ENCODE assay signal across 19 cellular contexts in the genomic region with DNA sequence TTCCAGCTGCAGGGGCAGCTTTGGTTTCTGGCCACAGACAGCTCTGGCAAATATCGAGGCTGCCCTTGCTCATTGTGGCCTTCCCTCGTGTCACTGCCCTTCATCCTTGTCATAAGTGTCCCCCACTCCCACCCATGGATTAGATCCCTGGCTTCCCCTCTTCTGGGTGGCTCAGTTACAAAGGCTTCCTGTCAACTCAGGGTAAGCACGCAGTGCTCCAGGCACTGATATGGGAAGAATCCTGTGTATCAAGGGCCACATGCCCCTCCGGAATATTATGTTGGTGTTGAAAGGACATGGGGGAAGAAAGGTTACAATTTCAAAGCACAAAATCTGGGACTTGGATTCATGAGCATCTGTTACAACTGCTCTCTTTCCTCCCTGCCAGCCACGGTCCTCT.
DNase-seq lines count a peak whose midpoint lies in the region; ATAC-seq, FAIRE-seq and TF ChIP-seq lines count a peak whose summit lies in the region.
"Had no signal": no experiment of that assay in that cellular context is flagged by ENCODE, and none has a peak within 500 bp of the region (broad histone marks: within the 10 kb centered on the region; RNA-seq: fewer than 3 reads in every experiment).

No MANE protein-coding gene starts in this region.

- dilution Hi-C loops in mammary epithelial cell (cut with HindIII; ENCODE audit: low sequenced_read_pairs) (no loop called here), keratinocyte (cut with MboI; ENCODE audit: extremely low pct_ligation_motif_present, low sequenced_read_pairs) (no loop called here)

- H3K27me3 Mint-ChIP-seq in type B pancreatic cell: no peaks in the 10 kb centered on the region

- intact Hi-C loops in Right ventricle myocardium superior (cut with DNase I): no loop called here
- intact Hi-C loops in left cardiac atrium (cut with DNase I): no loop called here
- intact Hi-C loops in mammary epithelial cell (cut with micrococcal nuclease): loop anchor here (2.0 kb wide), 1 partner anchor 15 kb away; no protein-coding TSS in a partner anchor

- H3K4me1 Mint-ChIP-seq in type B pancreatic cell (ENCODE audit: unreplicated experiment): peaks cover 81% of the 10 kb centered on the region
- H3K4me1 Mint-ChIP-seq: central memory CD8-positive, alpha-beta T cell had no signal

- H3K79me2 ChIP-seq in mammary epithelial cell (ENCODE audit: insufficient read depth, low read length): peaks cover 47% of the 10 kb centered on the region
- peaks cover 6% of the 10 kb centered on the region for H3K79me2 ChIP-seq in keratinocyte (ENCODE audit: control insufficient read depth, insufficient read depth, low read length)

- H3K36me3 ChIP-seq in mammary epithelial cell (ENCODE audit: insufficient read depth, low read length): peaks cover 2% of the 10 kb centered on the region
- no peaks in the 10 kb centered on the region for H3K36me3 ChIP-seq in keratinocyte (ENCODE audit: control insufficient read depth in 2 of 2, extremely low read depth in 1 of 2, insufficient read depth in 2 of 2, low read length in 2 of 2)
- H3K36me3 ChIP-seq: upper lobe of left lung had no signal

- in situ Hi-C loops in mammary epithelial cell (cut with MboI; ENCODE audit: low sequenced_read_pairs in 2 of 2): no loop called here

- CTCF ChIA-PET in mammary epithelial cell (lab: Charles Lee; ENCODE audit: low non-redundant PET): no interaction called here

- no peak for FAIRE-seq in keratinocyte (lab: Jason Lieb, UNC)

- H4K20me1 ChIP-seq in mammary epithelial cell (ENCODE audit: insufficient read depth, low read length) (no peaks in the 10 kb centered on the region), keratinocyte (ENCODE audit: control insufficient read depth, extremely low read depth, insufficient read depth, low read length) (no peaks in the 10 kb centered on the region)

- peak; percentile 65 for ATAC-seq in Right ventricle myocardium superior (ENCODE audit: poor library complexity)
- ATAC-seq in left cardiac atrium: no peak
- ATAC-seq in HG02588 (IDR thresholded peaks at IDR 0.05; ENCODE audit: unreplicated experiment): no peak
- ATAC-seq: activated CD4-positive, CD25-positive, alpha-beta regulatory T cell treated with anti-CD3 and anti-CD28 coated beads, Interleukin-2, amount 50 U/mL, for 24 hours; CD8-positive, alpha-beta T cell; HCT116; stimulated activated naive B cell treated with anti-CD40 and anti-IgM and Interleukin-4, amounts not matched to agents 10 μg/mL and 1 μg/mL and 100 μg/mL, for 72 hours had no signal

- H3K4me2 ChIP-seq in mammary epithelial cell (ENCODE audit: insufficient read depth, low read depth, low read length): peak overlapping the region; percentile 52
- H3K4me2 ChIP-seq in keratinocyte (ENCODE audit: control insufficient read depth, extremely low read depth, insufficient read depth, low read depth, low read length): peak overlapping the region; percentile 75

- H3K27me3 ChIP-seq in mammary epithelial cell (ENCODE audit: insufficient read depth, low read length) (no peaks in the 10 kb centered on the region), keratinocyte (ENCODE audit: control insufficient read depth, extremely low read depth, insufficient read depth, low read length) (no peaks in the 10 kb centered on the region)
- H3K27me3 ChIP-seq: upper lobe of left lung had no signal

- H3K9me1 ChIP-seq in keratinocyte (ENCODE audit: control insufficient read depth, extremely low read depth, insufficient read depth, low read length): peaks cover 3% of the 10 kb centered on the region

- no peak overlapping the region for H2AFZ ChIP-seq in mammary epithelial cell (ENCODE audit: low read depth, low read length)
- no peak overlapping the region for H2AFZ ChIP-seq in keratinocyte (ENCODE audit: control insufficient read depth, low read length)

- H3K36me3 Mint-ChIP-seq in type B pancreatic cell: peaks cover 10% of the 10 kb centered on the region
- H3K36me3 Mint-ChIP-seq: CD8-positive, alpha-beta T cell had no signal

- H3K4me3 Mint-ChIP-seq in type B pancreatic cell: peak overlapping the region; percentile 13
- H3K4me3 Mint-ChIP-seq: CD8-positive, alpha-beta T cell; central memory CD8-positive, alpha-beta T cell; stimulated activated naive B cell treated with anti-CD40 and anti-IgM and Interleukin-4, amounts not matched to agents 10 μg/mL and 1 μg/mL and 100 μg/mL, for 72 hours; T-helper 1 cell treated with Interleukin-12 subunit alpha and Interleukin-12 subunit beta and Interleukin-4 antibody, amounts not matched to agents 30 μg/mL and 1 μg/mL, for 36 hours had no signal

- no peaks in the 10 kb centered on the region for H3K9me3 Mint-ChIP-seq in type B pancreatic cell
- H3K9me3 Mint-ChIP-seq: CD8-positive, alpha-beta T cell; central memory CD8-positive, alpha-beta T cell; stimulated activated naive B cell treated with anti-CD40 and anti-IgM and Interleukin-4, amounts not matched to agents 10 μg/mL and 1 μg/mL and 100 μg/mL, for 72 hours; T-helper 1 cell treated with Interleukin-12 subunit alpha and Interleukin-12 subunit beta and Interleukin-4 antibody, amounts not matched to agents 30 μg/mL and 1 μg/mL, for 36 hours had no signal

- BruUV-seq in mammary epithelial cell (replicated peaks; lab: Mats Ljungman, UMichigan): no TSS peak

- H3K4me1 ChIP-seq in mammary epithelial cell (ENCODE audit: insufficient read depth, low read length): peaks cover 61% of the 10 kb centered on the region
- peaks cover 54% of the 10 kb centered on the region for H3K4me1 ChIP-seq in keratinocyte (ENCODE audit: control insufficient read depth, extremely low read depth, insufficient read depth, low read length)

- H3K27ac Mint-ChIP-seq in type B pancreatic cell: peak overlapping the region; percentile 94
- H3K27ac Mint-ChIP-seq: CD8-positive, alpha-beta T cell; stimulated activated naive B cell treated with anti-CD40 and anti-IgM and Interleukin-4, amounts not matched to agents 10 μg/mL and 1 μg/mL and 100 μg/mL, for 72 hours; T-helper 1 cell treated with Interleukin-12 subunit alpha and Interleukin-12 subunit beta and Interleukin-4 antibody, amounts not matched to agents 30 μg/mL and 1 μg/mL, for 36 hours had no signal

- DNase-seq in Right ventricle myocardium superior (no peak), left cardiac atrium (no peak), mammary epithelial cell (no peak), keratinocyte (ENCODE audit: low read depth, low spot score) (no peak), type B pancreatic cell (ENCODE audit: extremely low spot score, unreplicated experiment) (no peak), NCI-H2029 treated with DMSO at 0.1 percent for 48 hours (lab: John Stamatoyannopoulos, UW) (no peak)
- no peak for DNase-seq in stimulated activated naive CD4-positive, alpha-beta T cell (lab: John Stamatoyannopoulos, UW)
- DNase-seq: CD8-positive, alpha-beta T cell; effector memory CD4-positive, alpha-beta T cell; NCI-H146; NCI-H2227 treated with DMSO at 0.1 percent for 48 hours; RPMI8226; stimulated activated naive B cell treated with anti-CD40 and anti-IgM and Interleukin-4, amounts not matched to agents 10 μg/mL and 1 μg/mL and 100 μg/mL, for 72 hours; upper lobe of left lung had no signal

- H3K9me3 ChIP-seq in mammary epithelial cell (replicated peaks; ENCODE audit: insufficient read depth, low read length) (no peaks in the 10 kb centered on the region), keratinocyte (ENCODE audit: control insufficient read depth, low read depth, low read length) (no peaks in the 10 kb centered on the region)
- H3K9me3 ChIP-seq: upper lobe of left lung had no signal

- H3K4me3 ChIP-seq in mammary epithelial cell (replicated peaks in 1 of 3; ENCODE audit: insufficient read depth in 1 of 3, low read depth in 2 of 3, low read length in 3 of 3): no peak overlapping the region
- H3K4me3 ChIP-seq in keratinocyte (ENCODE audit: control insufficient read depth in 2 of 3, extremely low read depth in 1 of 3, insufficient read depth in 2 of 3, low read depth in 1 of 3, low read length in 3 of 3): peak overlapping the region in 1 of 3 experiments; percentile 21
- H3K4me3 ChIP-seq: upper lobe of left lung had no signal

- H3K9ac ChIP-seq in mammary epithelial cell (ENCODE audit: insufficient read depth, low read length) (no peak overlapping the region), keratinocyte (ENCODE audit: control insufficient read depth, extremely low read depth, insufficient read depth, low read length) (peak overlapping the region; percentile 10)

- H3K27ac ChIP-seq in mammary epithelial cell (ENCODE audit: insufficient read depth, low read depth, low read length) (peak overlapping the region; percentile 41), keratinocyte (ENCODE audit: control insufficient read depth, insufficient read depth, low read length) (peak overlapping the region; percentile 65)
- H3K27ac ChIP-seq: upper lobe of left lung had no signal

- no peak for TF ChIP-seq CTCF in mammary epithelial cell (conservative IDR thresholded peaks at IDR 0.05 in 1 of 2, IDR thresholded peaks at IDR 0.05 in 1 of 2; ENCODE audit: extremely low read depth in 1 of 2, insufficient read depth in 1 of 2, low read depth in 1 of 2, low read length in 2 of 2)
- TF ChIP-seq CTCF in keratinocyte (optimal IDR thresholded peaks at IDR 0.05 in 1 of 3, IDR thresholded peaks at IDR 0.05 in 1 of 3, conservative IDR thresholded peaks at IDR 0.05 in 1 of 3; ENCODE audit: extremely low read depth in 1 of 3, insufficient read depth in 2 of 3, low read length in 3 of 3): no peak
- TF ChIP-seq CTCF in type B pancreatic cell (conservative IDR thresholded peaks at IDR 0.05): no peak

- 66% methylated on average over 5 of the region's 5 CpGs for WGBS in mammary epithelial cell (ENCODE audit: low coverage, missing lambda C conversion rate)
